ENCODE assay signal across 28 cellular contexts in the genomic region with DNA sequence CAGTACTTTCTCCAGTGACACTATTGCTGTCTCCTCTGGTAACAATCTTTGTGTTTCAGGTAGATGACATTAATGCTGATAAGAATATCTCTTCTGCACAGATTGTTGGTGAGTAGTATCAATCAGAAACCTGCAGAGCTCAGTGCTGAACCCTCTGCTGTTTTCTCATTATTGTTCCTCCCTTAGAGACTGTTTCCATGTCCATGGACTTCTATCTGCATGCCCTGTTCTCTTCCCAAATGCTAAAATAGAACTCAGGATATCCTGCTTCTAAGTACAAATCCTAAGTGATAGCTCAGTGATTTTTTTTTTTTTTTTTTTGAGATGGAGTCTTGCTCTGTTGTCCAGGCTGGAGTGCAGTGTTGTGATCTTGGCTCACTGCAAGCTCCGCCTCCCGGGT.
"Had no signal": no experiment of that assay in that cellular context is flagged by ENCODE, and none has a peak within 500 bp of the region (broad histone marks: within the 10 kb centered on the region; RNA-seq: fewer than 3 reads in every experiment).

No MANE protein-coding gene starts in this region.

- H3K9me3 ChIP-seq: colonic mucosa, ovary, psoas muscle, stomach, thyroid gland had no signal

- H3K27me3 ChIP-seq: colonic mucosa, esophagus squamous epithelium, heart right ventricle, ovary, stomach, thyroid gland had no signal

- H3K27ac ChIP-seq: colonic mucosa, esophagus squamous epithelium, ovary, psoas muscle, thyroid gland had no signal

- DNase-seq: colonic mucosa; effector memory CD4-positive, alpha-beta T cell; erythroblast; esophagus squamous epithelium; foreskin melanocyte; glutamatergic neuron; heart right ventricle; hippocampal formation; kidney glomerular epithelial cell; left colon; natural killer cell; occipital lobe; ovary; posterior cingulate gyrus; psoas muscle; retina; stimulated activated CD4-positive, alpha-beta T cell treated with anti-CD3 and anti-CD28 coated beads, Interleukin-12 subunit alpha, Interleukin-12 subunit beta, amount 100 ng/mL, for 4 hours; stimulated activated CD4-positive, alpha-beta T cell treated with anti-CD3 and anti-CD28 coated beads, Interleukin-1b, Interleukin-23, amount 100 ng/mL, for 48 hours; stimulated activated CD4-positive, alpha-beta T cell treated with anti-CD3 and anti-CD28 coated beads, Interleukin-4, amount 100 ng/mL, for 24 hours; stimulated activated naive CD4-positive, alpha-beta T cell treated with Interleukin-2 at 50 U/mL for 16 hours; stomach; thyroid gland; trophoblast cell had no signal

- H3K4me3 Mint-ChIP-seq: central memory CD8-positive, alpha-beta T cell; dendritic cell treated with granulocyte-macrophage colony-stimulating factor and Interleukin-4, amounts not matched to agents 40 ng/mL and 50 ng/mL, for 4 days; natural killer cell; stimulated activated effector memory CD8-positive, alpha-beta T cell treated with anti-CD3 and anti-CD28 coated beads, Interleukin-12 subunit alpha, Interleukin-12 subunit beta, amount 100 ng/mL, for 72 hours had no signal

- H3K27ac Mint-ChIP-seq: dendritic cell treated with granulocyte-macrophage colony-stimulating factor and Interleukin-4, amounts not matched to agents 40 ng/mL and 50 ng/mL, for 4 days had no signal

- H3K27me3 Mint-ChIP-seq: central memory CD8-positive, alpha-beta T cell; dendritic cell treated with granulocyte-macrophage colony-stimulating factor and Interleukin-4, amounts not matched to agents 40 ng/mL and 50 ng/mL, for 4 days had no signal

- FAIRE-seq: islet of Langerhans had no signal

- H3K9me3 Mint-ChIP-seq: central memory CD8-positive, alpha-beta T cell; dendritic cell treated with granulocyte-macrophage colony-stimulating factor and Interleukin-4, amounts not matched to agents 40 ng/mL and 50 ng/mL, for 4 days; natural killer cell; stimulated activated effector memory CD8-positive, alpha-beta T cell treated with anti-CD3 and anti-CD28 coated beads, Interleukin-12 subunit alpha, Interleukin-12 subunit beta, amount 100 ng/mL, for 72 hours had no signal

- H3K4me3 ChIP-seq: colonic mucosa, esophagus squamous epithelium, heart right ventricle, ovary, psoas muscle, smooth muscle cell, stomach, thyroid gland had no signal

- H3K36me3 ChIP-seq: ovary had no signal
